In genomic region chr2:36607947-36608346, GRCh38 we compare ENCODE assay signal across 22 cellular contexts. TPM values are rescaled to one million over a fixed set of nuclear protein-coding genes. Genes with fewer than 3 reads are reported as not detected.
DNase-seq lines count a peak whose midpoint lies in the region; ATAC-seq and TF ChIP-seq lines count a peak whose summit lies in the region.
"Had no signal": no experiment of that assay in that cellular context is flagged by ENCODE, and none has a peak within 500 bp of the region (broad histone marks: within the 10 kb centered on the region; RNA-seq: fewer than 3 reads in every experiment).

No MANE protein-coding gene starts in this region.

- H3K36me3 ChIP-seq in heart left ventricle = no peaks in the 10 kb centered on the region
- H3K36me3 ChIP-seq: BE2C had no signal

- 85 to 94% (median 92%) methylated on average over 3 of the region's 3 CpGs for WGBS in heart left ventricle, 4 donors

- H3K4me3 ChIP-seq in AG10803 (ENCODE audit: low read length) (no peak overlapping the region), heart left ventricle (no peak overlapping the region)

- H3K4me1 ChIP-seq in heart left ventricle = no peaks in the 10 kb centered on the region
- H3K4me1 ChIP-seq: BE2C had no signal

- no peaks in the 10 kb centered on the region for H3K27me3 ChIP-seq in heart left ventricle

- TF ChIP-seq CTCF in AG10803 (conservative IDR thresholded peaks at IDR 0.05; ENCODE audit: low read length) (no peak), heart left ventricle (IDR thresholded peaks at IDR 0.05) (no peak)

- intact Hi-C loops in heart left ventricle (cut with DNase I) = no loop called here

- H3K27ac ChIP-seq in heart left ventricle = no peak overlapping the region

- H3K9me3 ChIP-seq in heart left ventricle = no peaks in the 10 kb centered on the region
- H3K9me3 ChIP-seq: BE2C had no signal

- DNase-seq in AG10803 (ENCODE audit: low read depth) (peak; percentile 22), LoVo (ENCODE audit: low spot score) (peak; percentile 16), astrocyte of the hippocampus (ENCODE audit: low read depth, low spot score) (peak; percentile 33), renal cortical epithelial cell (ENCODE audit: low read depth) (peak; percentile 48), heart left ventricle (no peak)
- DNase-seq: 8988T; BE2C; C1 segment of cervical spinal cord; CD4-positive, CD25-positive, alpha-beta regulatory T cell; CD8-positive, alpha-beta memory T cell; COR-L47; DMS 273 treated with DMSO at 0.1 percent for 48 hours; DMS53; DND-41; EL; GOT3; H7; HFFc6 had no signal

- no peak for ATAC-seq in heart left ventricle
- no peak for ATAC-seq in HG03469 (IDR thresholded peaks at IDR 0.05; ENCODE audit: unreplicated experiment)
- ATAC-seq in HG02763 (IDR thresholded peaks at IDR 0.05; ENCODE audit: unreplicated experiment) = no peak
- ATAC-seq: HCT116, HepG2 had no signal

- TF ChIP-seq POLR2A in heart left ventricle (IDR thresholded peaks at IDR 0.05) = no peak

RNA-seq across cellular contexts. Expression of gene FEZ2, which starts 10.0 kb away (rescaled TPM):
- total RNA-seq in renal cortical epithelial cell = 64.4 and 76.0 TPM in 2 replicates
- 10 to 100 TPM; 39.4 to 55.4 (median 50.2) TPM for total RNA-seq in heart left ventricle
- polyA plus RNA-seq in heart left ventricle = 10 to 100 TPM; 26.5 to 29.8 TPM

Comparison
In these comparisons a context has a peak if more than half of its experiments do, and no peak if none do; other contexts are left out.
1. DNase-seq: peak in AG10803 (single experiment), LoVo (single experiment), astrocyte of the hippocampus (single experiment) and renal cortical epithelial cell (single experiment); none in heart left ventricle (0 of 5).